Comparison of ENCODE assay signal across 8 cellular contexts in the genomic region with DNA sequence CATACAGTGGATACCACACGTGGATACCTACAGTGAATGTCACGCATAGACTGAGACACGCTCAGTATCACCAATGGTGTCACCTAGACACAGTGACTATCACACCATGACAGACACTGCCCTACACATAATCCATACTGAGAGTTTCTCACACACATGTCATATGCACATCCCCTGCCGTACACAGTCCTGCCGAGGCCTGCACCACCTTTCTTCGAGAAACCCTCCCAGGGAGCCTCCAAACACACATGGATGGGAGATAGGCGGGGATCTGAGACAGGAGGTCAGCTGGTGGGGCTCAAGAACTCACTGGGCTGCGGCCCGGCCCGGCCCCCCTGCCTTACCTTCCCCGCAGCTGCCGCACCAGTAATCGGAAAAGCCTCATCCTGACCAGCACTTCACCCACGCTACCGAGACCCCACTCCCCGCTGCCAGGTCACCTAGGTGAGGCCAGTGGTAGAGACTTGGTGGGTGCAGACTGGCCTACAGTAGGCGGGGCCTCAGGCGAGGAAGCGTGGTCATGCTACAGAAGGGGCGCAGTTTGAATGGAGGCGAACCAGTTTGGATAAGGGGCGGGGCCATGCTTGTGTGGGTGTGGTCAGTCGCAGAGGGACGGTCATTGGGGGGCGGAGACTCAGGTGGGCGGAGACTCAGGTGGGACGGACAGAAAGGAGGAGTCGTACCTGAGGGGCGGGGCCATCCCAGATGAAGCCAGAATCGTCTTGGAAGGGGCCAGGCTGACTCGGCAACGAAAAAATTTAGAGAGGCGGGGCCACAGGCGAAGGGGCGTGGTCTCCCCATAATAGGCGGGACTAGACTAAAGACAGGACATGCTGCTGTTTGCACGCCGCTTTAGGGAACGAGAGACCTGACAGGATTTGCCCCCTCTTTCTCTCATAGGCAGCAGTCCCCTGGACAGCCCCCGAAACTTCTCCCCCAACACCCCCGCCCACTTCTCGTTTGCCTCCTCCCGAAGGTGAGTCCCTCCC. TPM values are rescaled to one million over a fixed set of nuclear protein-coding genes. Genes with fewer than 3 reads are reported as not detected.
DNase-seq lines count a peak whose midpoint lies in the region; ATAC-seq and TF ChIP-seq lines count a peak whose summit lies in the region.

No MANE protein-coding gene starts in this region.

- POLR2A ChIA-PET in activated CD4-positive, alpha-beta T cell treated with anti-CD3 and anti-CD28 coated beads, Interleukin-2, amount 10 ng/mL, durations not matched to agents 7 days and 5 days (lab: Charles Lee): no interaction called here

- 18 to 25% methylated on average over 27 of the region's 43 CpGs for WGBS in esophagus squamous epithelium, 2 donors

- CTCF ChIA-PET in activated CD4-positive, alpha-beta T cell treated with anti-CD3 and anti-CD28 coated beads, Interleukin-2, amount 10 ng/mL, durations not matched to agents 7 days and 5 days (lab: Charles Lee): interaction anchor here (1.0 kb wide), 1 partner anchor 74 kb away, joined by 3 read pairs; no protein-coding TSS in a partner anchor

- H3K36me3 ChIP-seq in esophagus squamous epithelium (no peaks in the 10 kb centered on the region), neural progenitor cell (no peaks in the 10 kb centered on the region)

- no peak for TF ChIP-seq POLR2A in esophagus squamous epithelium (IDR thresholded peaks at IDR 0.05)

- H3K4me1 Mint-ChIP-seq in activated CD4-positive, alpha-beta T cell treated with anti-CD3 and anti-CD28 coated beads, Interleukin-2, amount 10 ng/mL, durations not matched to agents 7 days and 5 days: peaks cover 30% of the 10 kb centered on the region
- H3K4me1 Mint-ChIP-seq in neural progenitor cell: peaks cover 42% of the 10 kb centered on the region

- H3K9ac ChIP-seq in neural progenitor cell: no peak overlapping the region

- no peaks in the 10 kb centered on the region for H3K79me2 ChIP-seq in neural progenitor cell (ENCODE audit: low read depth)

- peak overlapping the region; percentile 40 for H2AFZ ChIP-seq in neural progenitor cell (replicated peaks)

- peaks cover 15% of the 10 kb centered on the region for H4K20me1 ChIP-seq in neural progenitor cell (ENCODE audit: low read depth)

- H3K4me1 ChIP-seq in esophagus squamous epithelium (peaks cover 12 to 40% (median 12%) of the 10 kb centered on the region in 3 donors), neural progenitor cell (peaks cover 4% of the 10 kb centered on the region)

- peak overlapping the region; percentile 74 for H3K4me2 ChIP-seq in neural progenitor cell

- H3K4me3 Mint-ChIP-seq in activated CD4-positive, alpha-beta T cell treated with anti-CD3 and anti-CD28 coated beads, Interleukin-2, amount 10 ng/mL, durations not matched to agents 7 days and 5 days: peak overlapping the region; percentile 25
- H3K4me3 Mint-ChIP-seq in neural progenitor cell: peak overlapping the region; percentile 90

- peaks cover 51% of the 10 kb centered on the region for H3F3A ChIP-seq in neural progenitor cell (ENCODE audit: low read depth)

- peaks cover 65% of the 10 kb centered on the region for H3K27me3 Mint-ChIP-seq in activated CD4-positive, alpha-beta T cell treated with anti-CD3 and anti-CD28 coated beads, Interleukin-2, amount 10 ng/mL, durations not matched to agents 7 days and 5 days
- peaks cover 43% of the 10 kb centered on the region for H3K27me3 Mint-ChIP-seq in neural progenitor cell (ENCODE audit: insufficient read depth, low read depth)

- TF ChIP-seq CTCF in esophagus squamous epithelium (IDR thresholded peaks at IDR 0.05): no peak
- peak; percentile 6 for TF ChIP-seq CTCF in neural progenitor cell (IDR thresholded peaks at IDR 0.05)

- intact Hi-C loops in esophagus squamous epithelium (cut with DNase I): loop anchor here (5.0 kb wide), 1 partner anchor 68 kb away; no protein-coding TSS in a partner anchor

- no peaks in the 10 kb centered on the region for H3K9me3 Mint-ChIP-seq in activated CD4-positive, alpha-beta T cell treated with anti-CD3 and anti-CD28 coated beads, Interleukin-2, amount 10 ng/mL, durations not matched to agents 7 days and 5 days
- no peaks in the 10 kb centered on the region for H3K9me3 Mint-ChIP-seq in neural progenitor cell

- no peak overlapping the region for H3K27ac Mint-ChIP-seq in activated CD4-positive, alpha-beta T cell treated with anti-CD3 and anti-CD28 coated beads, Interleukin-2, amount 10 ng/mL, durations not matched to agents 7 days and 5 days
- H3K27ac Mint-ChIP-seq in neural progenitor cell: no peak overlapping the region

- peak overlapping the region in 3 of 4 donors; percentile 9 to 44 (median 14) for H3K4me3 ChIP-seq in esophagus squamous epithelium
- H3K4me3 ChIP-seq in neural progenitor cell: peak overlapping the region; percentile 49

- DNase-seq in EL: peak; percentile 85
- DNase-seq in LoVo (ENCODE audit: low spot score): peak; percentile 67
- DNase-seq in activated CD4-positive, alpha-beta T cell treated with anti-CD3 and anti-CD28 coated beads, Interleukin-2, amount 10 ng/mL, durations not matched to agents 7 days and 5 days: peak; percentile 51
- no peak for DNase-seq in esophagus squamous epithelium (lab: John Stamatoyannopoulos, UW)
- DNase-seq in neural progenitor cell (ENCODE audit: low spot score): peak; percentile 98

- no peaks in the 10 kb centered on the region for H3K36me3 Mint-ChIP-seq in activated CD4-positive, alpha-beta T cell treated with anti-CD3 and anti-CD28 coated beads, Interleukin-2, amount 10 ng/mL, durations not matched to agents 7 days and 5 days (ENCODE audit: low read depth)
- H3K36me3 Mint-ChIP-seq in neural progenitor cell: peaks cover 2% of the 10 kb centered on the region

- H3K9me3 ChIP-seq in esophagus squamous epithelium (no peaks in the 10 kb centered on the region), neural progenitor cell (ENCODE audit: low read depth) (no peaks in the 10 kb centered on the region)

- H3K27me3 ChIP-seq in esophagus squamous epithelium (peaks cover 2 to 100% (median 21%) of the 10 kb centered on the region in 4 donors), neural progenitor cell (peaks cover 40% of the 10 kb centered on the region)

- no peak overlapping the region for H3K27ac ChIP-seq in esophagus squamous epithelium
- H3K27ac ChIP-seq in neural progenitor cell: no peak overlapping the region

- ATAC-seq in HG03442 (IDR thresholded peaks at IDR 0.05; ENCODE audit: unreplicated experiment) (no peak), HG03432 (IDR thresholded peaks at IDR 0.05; ENCODE audit: unreplicated experiment) (no peak), GM21528 (IDR thresholded peaks at IDR 0.05; ENCODE audit: low FRiP score, unreplicated experiment) (no peak)

RNA-seq across cellular contexts. Expression of a gene that starts 2.1 kb away (rescaled TPM):
- under 1 TPM; 0.35 to 0.67 TPM for total RNA-seq in activated CD4-positive, alpha-beta T cell treated with anti-CD3 and anti-CD28 coated beads, Interleukin-2, amount 10 ng/mL, durations not matched to agents 7 days and 5 days
- under 1 TPM in 1 of 4 donors, not detected in 3; 0.42 TPM for total RNA-seq in esophagus squamous epithelium
- total RNA-seq in neural progenitor cell (ENCODE audit: low replicate concordance): 8.3 and 13.3 TPM in 2 replicates

RNA-seq across cellular contexts. Expression of a gene that starts 6.0 kb away (rescaled TPM):
- total RNA-seq in activated CD4-positive, alpha-beta T cell treated with anti-CD3 and anti-CD28 coated beads, Interleukin-2, amount 10 ng/mL, durations not matched to agents 7 days and 5 days: not detected
- not detected for total RNA-seq in esophagus squamous epithelium
- 0.19 TPM in 1 of 2 replicates, not detected in the other for total RNA-seq in neural progenitor cell (ENCODE audit: low replicate concordance)

RNA-seq across cellular contexts. Expression of a gene that starts 34.0 kb away (rescaled TPM):
- 10 to 100 TPM; 34.9 to 39.3 TPM for total RNA-seq in activated CD4-positive, alpha-beta T cell treated with anti-CD3 and anti-CD28 coated beads, Interleukin-2, amount 10 ng/mL, durations not matched to agents 7 days and 5 days
- total RNA-seq in esophagus squamous epithelium (10 to 100 TPM in 3 of 4 donors, 1 to 10 TPM in 1; 7.1 to 19.2 (median 14.9) TPM), neural progenitor cell (ENCODE audit: low replicate concordance) (60.3 and 61.3 TPM in 2 replicates)

RNA-seq across cellular contexts. Expression of a gene that starts 38.5 kb away (rescaled TPM):
- total RNA-seq in activated CD4-positive, alpha-beta T cell treated with anti-CD3 and anti-CD28 coated beads, Interleukin-2, amount 10 ng/mL, durations not matched to agents 7 days and 5 days: 10 to 100 TPM; 27.0 to 31.1 TPM
- total RNA-seq in esophagus squamous epithelium (not detected), neural progenitor cell (ENCODE audit: low replicate concordance) (not detected in 2 replicates)

RNA-seq across cellular contexts. Expression of a gene that starts 38.8 kb away (rescaled TPM):
- total RNA-seq in activated CD4-positive, alpha-beta T cell treated with anti-CD3 and anti-CD28 coated beads, Interleukin-2, amount 10 ng/mL, durations not matched to agents 7 days and 5 days: 100 to 1,000 TPM; 274 to 288 TPM
- total RNA-seq in esophagus squamous epithelium (100 to 1,000 TPM; 211 to 436 (median 345) TPM), neural progenitor cell (ENCODE audit: low replicate concordance) (463 and 727 TPM in 2 replicates)
